1 cellular context compared by ENCODE assay signal in the genomic region with DNA sequence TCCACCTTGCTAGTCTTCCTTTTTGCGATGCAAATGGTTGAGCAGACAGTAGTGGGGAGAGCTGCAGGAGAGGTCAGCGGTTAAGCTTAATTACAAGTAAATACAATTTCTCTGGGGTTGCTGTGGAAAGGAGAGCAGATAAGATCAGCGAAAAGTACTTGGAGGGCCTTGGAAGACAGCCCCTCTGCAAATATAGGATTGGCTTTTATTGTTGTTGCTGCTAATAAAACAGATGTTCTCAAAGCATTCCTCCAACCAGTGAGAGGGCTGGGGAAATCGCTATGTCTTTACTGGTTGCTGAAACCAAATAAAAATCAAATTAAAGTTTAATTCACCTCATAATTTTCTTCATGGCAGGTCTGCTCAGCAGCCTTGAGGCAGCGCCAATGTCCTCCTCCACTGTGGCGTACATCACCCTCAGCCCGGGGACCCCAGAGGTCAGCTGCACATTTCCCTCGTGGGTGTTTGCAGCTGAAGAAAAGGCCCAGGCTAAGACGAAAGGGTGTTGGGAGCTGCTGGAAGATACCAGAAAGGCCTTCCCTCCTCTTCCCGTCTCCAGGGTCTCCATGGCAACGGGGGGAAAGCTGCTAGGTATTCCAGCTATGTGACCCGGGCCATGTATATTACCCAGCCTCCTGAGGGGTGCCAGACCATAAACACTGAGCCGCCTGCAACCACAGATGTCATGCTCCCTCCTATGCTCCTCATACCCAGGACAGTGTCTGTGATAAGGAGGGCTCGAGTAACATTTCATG.
A peak's percentile ranks its signal among the peaks of the same experiment; 100 is the strongest.
TF ChIP-seq lines count a peak whose summit lies in the region.

No MANE protein-coding gene starts in this region.

TF ChIP-seq in H1, 55 proteins besides CTCF, POLR2A, EP300 and RAD21 (continued from another document):
- TF ChIP-seq, protein P1, sequence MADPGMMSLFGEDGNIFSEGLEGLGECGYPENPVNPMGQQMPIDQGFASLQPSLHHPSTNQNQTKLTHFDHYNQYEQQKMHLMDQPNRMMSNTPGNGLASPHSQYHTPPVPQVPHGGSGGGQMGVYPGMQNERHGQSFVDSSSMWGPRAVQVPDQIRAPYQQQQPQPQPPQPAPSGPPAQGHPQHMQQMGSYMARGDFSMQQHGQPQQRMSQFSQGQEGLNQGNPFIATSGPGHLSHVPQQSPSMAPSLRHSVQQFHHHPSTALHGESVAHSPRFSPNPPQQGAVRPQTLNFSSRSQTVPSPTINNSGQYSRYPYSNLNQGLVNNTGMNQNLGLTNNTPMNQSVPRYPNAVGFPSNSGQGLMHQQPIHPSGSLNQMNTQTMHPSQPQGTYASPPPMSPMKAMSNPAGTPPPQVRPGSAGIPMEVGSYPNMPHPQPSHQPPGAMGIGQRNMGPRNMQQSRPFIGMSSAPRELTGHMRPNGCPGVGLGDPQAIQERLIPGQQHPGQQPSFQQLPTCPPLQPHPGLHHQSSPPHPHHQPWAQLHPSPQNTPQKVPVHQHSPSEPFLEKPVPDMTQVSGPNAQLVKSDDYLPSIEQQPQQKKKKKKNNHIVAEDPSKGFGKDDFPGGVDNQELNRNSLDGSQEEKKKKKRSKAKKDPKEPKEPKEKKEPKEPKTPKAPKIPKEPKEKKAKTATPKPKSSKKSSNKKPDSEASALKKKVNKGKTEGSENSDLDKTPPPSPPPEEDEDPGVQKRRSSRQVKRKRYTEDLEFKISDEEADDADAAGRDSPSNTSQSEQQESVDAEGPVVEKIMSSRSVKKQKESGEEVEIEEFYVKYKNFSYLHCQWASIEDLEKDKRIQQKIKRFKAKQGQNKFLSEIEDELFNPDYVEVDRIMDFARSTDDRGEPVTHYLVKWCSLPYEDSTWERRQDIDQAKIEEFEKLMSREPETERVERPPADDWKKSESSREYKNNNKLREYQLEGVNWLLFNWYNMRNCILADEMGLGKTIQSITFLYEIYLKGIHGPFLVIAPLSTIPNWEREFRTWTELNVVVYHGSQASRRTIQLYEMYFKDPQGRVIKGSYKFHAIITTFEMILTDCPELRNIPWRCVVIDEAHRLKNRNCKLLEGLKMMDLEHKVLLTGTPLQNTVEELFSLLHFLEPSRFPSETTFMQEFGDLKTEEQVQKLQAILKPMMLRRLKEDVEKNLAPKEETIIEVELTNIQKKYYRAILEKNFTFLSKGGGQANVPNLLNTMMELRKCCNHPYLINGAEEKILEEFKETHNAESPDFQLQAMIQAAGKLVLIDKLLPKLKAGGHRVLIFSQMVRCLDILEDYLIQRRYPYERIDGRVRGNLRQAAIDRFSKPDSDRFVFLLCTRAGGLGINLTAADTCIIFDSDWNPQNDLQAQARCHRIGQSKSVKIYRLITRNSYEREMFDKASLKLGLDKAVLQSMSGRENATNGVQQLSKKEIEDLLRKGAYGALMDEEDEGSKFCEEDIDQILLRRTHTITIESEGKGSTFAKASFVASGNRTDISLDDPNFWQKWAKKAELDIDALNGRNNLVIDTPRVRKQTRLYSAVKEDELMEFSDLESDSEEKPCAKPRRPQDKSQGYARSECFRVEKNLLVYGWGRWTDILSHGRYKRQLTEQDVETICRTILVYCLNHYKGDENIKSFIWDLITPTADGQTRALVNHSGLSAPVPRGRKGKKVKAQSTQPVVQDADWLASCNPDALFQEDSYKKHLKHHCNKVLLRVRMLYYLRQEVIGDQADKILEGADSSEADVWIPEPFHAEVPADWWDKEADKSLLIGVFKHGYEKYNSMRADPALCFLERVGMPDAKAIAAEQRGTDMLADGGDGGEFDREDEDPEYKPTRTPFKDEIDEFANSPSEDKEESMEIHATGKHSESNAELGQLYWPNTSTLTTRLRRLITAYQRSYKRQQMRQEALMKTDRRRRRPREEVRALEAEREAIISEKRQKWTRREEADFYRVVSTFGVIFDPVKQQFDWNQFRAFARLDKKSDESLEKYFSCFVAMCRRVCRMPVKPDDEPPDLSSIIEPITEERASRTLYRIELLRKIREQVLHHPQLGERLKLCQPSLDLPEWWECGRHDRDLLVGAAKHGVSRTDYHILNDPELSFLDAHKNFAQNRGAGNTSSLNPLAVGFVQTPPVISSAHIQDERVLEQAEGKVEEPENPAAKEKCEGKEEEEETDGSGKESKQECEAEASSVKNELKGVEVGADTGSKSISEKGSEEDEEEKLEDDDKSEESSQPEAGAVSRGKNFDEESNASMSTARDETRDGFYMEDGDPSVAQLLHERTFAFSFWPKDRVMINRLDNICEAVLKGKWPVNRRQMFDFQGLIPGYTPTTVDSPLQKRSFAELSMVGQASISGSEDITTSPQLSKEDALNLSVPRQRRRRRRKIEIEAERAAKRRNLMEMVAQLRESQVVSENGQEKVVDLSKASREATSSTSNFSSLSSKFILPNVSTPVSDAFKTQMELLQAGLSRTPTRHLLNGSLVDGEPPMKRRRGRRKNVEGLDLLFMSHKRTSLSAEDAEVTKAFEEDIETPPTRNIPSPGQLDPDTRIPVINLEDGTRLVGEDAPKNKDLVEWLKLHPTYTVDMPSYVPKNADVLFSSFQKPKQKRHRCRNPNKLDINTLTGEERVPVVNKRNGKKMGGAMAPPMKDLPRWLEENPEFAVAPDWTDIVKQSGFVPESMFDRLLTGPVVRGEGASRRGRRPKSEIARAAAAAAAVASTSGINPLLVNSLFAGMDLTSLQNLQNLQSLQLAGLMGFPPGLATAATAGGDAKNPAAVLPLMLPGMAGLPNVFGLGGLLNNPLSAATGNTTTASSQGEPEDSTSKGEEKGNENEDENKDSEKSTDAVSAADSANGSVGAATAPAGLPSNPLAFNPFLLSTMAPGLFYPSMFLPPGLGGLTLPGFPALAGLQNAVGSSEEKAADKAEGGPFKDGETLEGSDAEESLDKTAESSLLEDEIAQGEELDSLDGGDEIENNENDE (IDR thresholded peaks at IDR 0.05; ENCODE audit: insufficient replicate concordance, low read length) = no peak
- no peak for TF ChIP-seq CBX8 (IDR thresholded peaks at IDR 0.05; ENCODE audit: borderline replicate concordance, low read depth, low read length)
- TF ChIP-seq, protein P2, sequence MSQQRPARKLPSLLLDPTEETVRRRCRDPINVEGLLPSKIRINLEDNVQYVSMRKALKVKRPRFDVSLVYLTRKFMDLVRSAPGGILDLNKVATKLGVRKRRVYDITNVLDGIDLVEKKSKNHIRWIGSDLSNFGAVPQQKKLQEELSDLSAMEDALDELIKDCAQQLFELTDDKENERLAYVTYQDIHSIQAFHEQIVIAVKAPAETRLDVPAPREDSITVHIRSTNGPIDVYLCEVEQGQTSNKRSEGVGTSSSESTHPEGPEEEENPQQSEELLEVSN (IDR thresholded peaks at IDR 0.05) = peak; percentile 56
- no peak for TF ChIP-seq SAP30 (IDR thresholded peaks at IDR 0.05; ENCODE audit: insufficient read depth, insufficient replicate concordance, low read length)
- TF ChIP-seq TAF1 (IDR thresholded peaks at IDR 0.05; ENCODE audit: low read depth, low read length) = peak; percentile 55
- TF ChIP-seq NANOG (IDR thresholded peaks at IDR 0.05; ENCODE audit: insufficient read depth, low read depth, low read length, poor library complexity, severe bottlenecking) = no peak
- TF ChIP-seq TCF12 (IDR thresholded peaks at IDR 0.05; ENCODE audit: low read depth, low read length) = 0 out of 2 replicates have a peak, but pooled peaks have one; percentile 56
- TF ChIP-seq SP1 (IDR thresholded peaks at IDR 0.05; ENCODE audit: low read depth, low read length) = peak; percentile 63; the same call in 1 of the 2 replicates
- no peak for TF ChIP-seq HDAC2 (IDR thresholded peaks at IDR 0.05; ENCODE audit: borderline replicate concordance in 1 of 2, low read depth in 2 of 2, low read length in 2 of 2)
- no peak for TF ChIP-seq SUZ12 (IDR thresholded peaks at IDR 0.05; ENCODE audit: low read length)
- no peak for TF ChIP-seq CHD2 (IDR thresholded peaks at IDR 0.05; ENCODE audit: low read length)
- peak; percentile 73; the same call in 1 of the 2 replicates for TF ChIP-seq RBBP5 (IDR thresholded peaks at IDR 0.05; ENCODE audit: borderline replicate concordance, low read depth, low read length)
- no peak for TF ChIP-seq KDM1A (IDR thresholded peaks at IDR 0.05; ENCODE audit: borderline replicate concordance, low read length)
- TF ChIP-seq CBX5 (IDR thresholded peaks at IDR 0.05; ENCODE audit: low read depth, low read length) = no peak
TF ChIP-seq in H1: peak in this region for 10.
